18 cellular contexts compared by ENCODE assay signal in the genomic region with DNA sequence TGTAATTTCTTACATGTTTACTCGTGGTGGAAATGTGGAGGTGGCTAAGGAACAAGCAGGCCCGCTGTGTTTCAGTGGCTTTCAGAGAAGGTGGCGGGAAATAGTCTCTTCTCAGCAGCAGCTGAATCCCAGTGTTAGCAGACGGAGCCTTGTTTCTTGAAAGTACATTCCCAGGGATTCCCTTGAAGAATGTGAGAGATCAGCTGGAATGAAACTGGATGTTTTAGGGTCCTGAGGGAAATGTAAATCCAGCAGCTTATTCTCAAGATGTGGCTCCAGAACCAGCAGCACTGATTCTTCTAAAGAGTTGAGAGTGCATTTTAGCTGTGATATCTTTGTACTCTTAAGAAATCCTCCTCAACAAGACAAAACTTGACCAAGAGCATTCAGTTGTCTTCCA. TPM values are rescaled to one million over a fixed set of nuclear protein-coding genes. Genes with fewer than 3 reads are reported as not detected.
DNase-seq lines count a peak whose midpoint lies in the region; ATAC-seq and TF ChIP-seq lines count a peak whose summit lies in the region.
"Had no signal": no experiment of that assay in that cellular context is flagged by ENCODE, and none has a peak within 500 bp of the region (broad histone marks: within the 10 kb centered on the region; RNA-seq: fewer than 3 reads in every experiment).

No MANE protein-coding gene starts in this region.

- peaks cover 16 to 17% of the 10 kb centered on the region in 2 donors for H3K36me3 Mint-ChIP-seq in CD4-positive, alpha-beta memory T cell
- H3K36me3 Mint-ChIP-seq in effector memory CD8-positive, alpha-beta T cell (ENCODE audit: insufficient read depth), result peaks cover 6% of the 10 kb centered on the region
- H3K36me3 Mint-ChIP-seq in nephron (ENCODE audit: low read depth), result no peaks in the 10 kb centered on the region
- peaks cover 5 to 8% of the 10 kb centered on the region in 2 donors for H3K36me3 Mint-ChIP-seq in stimulated activated naive B cell treated with anti-CD40 and anti-IgM and Interleukin-4, amounts not matched to agents 10 μg/mL and 1 μg/mL and 100 μg/mL, for 72 hours

- H3K9me3 Mint-ChIP-seq in CD4-positive, alpha-beta memory T cell, result peaks cover 0 to 23% (median 17%) of the 10 kb centered on the region in 8 donors
- H3K9me3 Mint-ChIP-seq in effector memory CD8-positive, alpha-beta T cell, result peaks cover 4% of the 10 kb centered on the region in 2 donors
- H3K9me3 Mint-ChIP-seq in nephron, result peaks cover 14% of the 10 kb centered on the region
- H3K9me3 Mint-ChIP-seq in stimulated activated naive B cell treated with anti-CD40 and anti-IgM and Interleukin-4, amounts not matched to agents 10 μg/mL and 1 μg/mL and 100 μg/mL, for 72 hours, result peaks cover 0 to 9% of the 10 kb centered on the region in 2 donors

- no peak overlapping the region for H3K4me3 Mint-ChIP-seq in CD4-positive, alpha-beta memory T cell
- no peak overlapping the region for H3K4me3 Mint-ChIP-seq in effector memory CD8-positive, alpha-beta T cell
- no peak overlapping the region for H3K4me3 Mint-ChIP-seq in nephron
- H3K4me3 Mint-ChIP-seq in stimulated activated naive B cell treated with anti-CD40 and anti-IgM and Interleukin-4, amounts not matched to agents 10 μg/mL and 1 μg/mL and 100 μg/mL, for 72 hours, result no peak overlapping the region

- TF ChIP-seq CTCF in nephron (IDR thresholded peaks at IDR 0.05; ENCODE audit: unreplicated experiment in 3 of 3) (no peak), transverse colon (IDR thresholded peaks at IDR 0.05) (no peak)

- H3K27me3 ChIP-seq in CD4-positive, alpha-beta memory T cell (ENCODE audit: insufficient read depth, low read length), result no peaks in the 10 kb centered on the region
- H3K27me3 ChIP-seq in transverse colon, result no peaks in the 10 kb centered on the region
- H3K27me3 ChIP-seq: BLaER1 treated with 17β-estradiol and CSF1 and Interleukin-3, amounts not matched to agents 10 nM and 100 nM had no signal

- in situ Hi-C loops in transverse colon (cut with MboI; ENCODE audit: low pct_ligation_motif_present in 1 of 4, low pct_unique_long_range_greater_than_20kb in 1 of 4, low sequenced_read_pairs in 3 of 4), result no loop called here

- no peak overlapping the region for H3K4me3 ChIP-seq in CD4-positive, alpha-beta memory T cell (ENCODE audit: low read length in 2 of 2)
- H3K4me3 ChIP-seq in transverse colon, result no peak overlapping the region
- H3K4me3 ChIP-seq: BLaER1 treated with 17β-estradiol and CSF1 and Interleukin-3, amounts not matched to agents 10 nM and 100 nM; GM23248 had no signal

- H3K27me3 Mint-ChIP-seq in CD4-positive, alpha-beta memory T cell, result no peaks in the 10 kb centered on the region
- no peaks in the 10 kb centered on the region for H3K27me3 Mint-ChIP-seq in effector memory CD8-positive, alpha-beta T cell
- H3K27me3 Mint-ChIP-seq in nephron (ENCODE audit: low read depth), result peaks cover 9% of the 10 kb centered on the region
- no peaks in the 10 kb centered on the region for H3K27me3 Mint-ChIP-seq in stimulated activated naive B cell treated with anti-CD40 and anti-IgM and Interleukin-4, amounts not matched to agents 10 μg/mL and 1 μg/mL and 100 μg/mL, for 72 hours

- intact Hi-C loops in CD4-positive, alpha-beta memory T cell (cut with micrococcal nuclease), result no loop called here
- intact Hi-C loops in transverse colon (cut with DNase I; ENCODE audit: low total_unique reads), result no loop called here

- TF ChIP-seq EP300 in transverse colon (IDR thresholded peaks at IDR 0.05; ENCODE audit: low read depth), result no peak

- H3K4me1 ChIP-seq in CD4-positive, alpha-beta memory T cell (ENCODE audit: insufficient read depth, low read length), result peaks cover 53% of the 10 kb centered on the region
- peaks cover 9 to 28% (median 12%) of the 10 kb centered on the region in 4 donors for H3K4me1 ChIP-seq in transverse colon

- no peaks in the 10 kb centered on the region for H3K9me3 ChIP-seq in CD4-positive, alpha-beta memory T cell (ENCODE audit: control insufficient read depth in 1 of 2, low read length in 2 of 2)
- no peaks in the 10 kb centered on the region for H3K9me3 ChIP-seq in transverse colon

- 60 to 88% methylated on average over 1 to 4 of the region's 4 CpGs for WGBS in transverse colon (ENCODE audit: low coverage in 1 of 2), 2 donors

- peaks cover 46 to 57% (median 53%) of the 10 kb centered on the region in 4 donors for H3K4me1 Mint-ChIP-seq in CD4-positive, alpha-beta memory T cell
- peaks cover 38 to 60% of the 10 kb centered on the region in 2 donors for H3K4me1 Mint-ChIP-seq in effector memory CD8-positive, alpha-beta T cell (ENCODE audit: low read depth in 2 of 2)
- peaks cover 44% of the 10 kb centered on the region for H3K4me1 Mint-ChIP-seq in nephron
- H3K4me1 Mint-ChIP-seq in stimulated activated naive B cell treated with anti-CD40 and anti-IgM and Interleukin-4, amounts not matched to agents 10 μg/mL and 1 μg/mL and 100 μg/mL, for 72 hours, result peaks cover 18 to 22% of the 10 kb centered on the region in 2 donors

- POLR2A ChIA-PET in CD4-positive, alpha-beta memory T cell (lab: Charles Lee; ENCODE audit: partially characterized antibody), result interaction anchor here (1.0 to 8.3 kb wide), 5 partner anchors 11 to 100 kb away, joined by 3 to 134 read pairs (median 45); no protein-coding TSS in a partner anchor

- H3K27ac Mint-ChIP-seq in CD4-positive, alpha-beta memory T cell, result peak overlapping the region in 5 of 7 donors; percentile 5 to 81 (median 18)
- peak overlapping the region; percentile 63 to 64 for H3K27ac Mint-ChIP-seq in effector memory CD8-positive, alpha-beta T cell
- H3K27ac Mint-ChIP-seq in nephron, result peak overlapping the region; percentile 8 to 66 (median 63)
- H3K27ac Mint-ChIP-seq in stimulated activated naive B cell treated with anti-CD40 and anti-IgM and Interleukin-4, amounts not matched to agents 10 μg/mL and 1 μg/mL and 100 μg/mL, for 72 hours, result no peak overlapping the region

- no peak for TF ChIP-seq POLR2A in transverse colon (IDR thresholded peaks at IDR 0.05)

- H3K27ac ChIP-seq in CD4-positive, alpha-beta memory T cell (ENCODE audit: low read depth, low read length), result no peak overlapping the region
- peak overlapping the region in 3 of 4 donors; percentile 28 to 56 (median 35) for H3K27ac ChIP-seq in transverse colon
- H3K27ac ChIP-seq: BLaER1 treated with 17β-estradiol and CSF1 and Interleukin-3, amounts not matched to agents 10 nM and 100 nM; GM23248 had no signal

- H3K36me3 ChIP-seq in CD4-positive, alpha-beta memory T cell (ENCODE audit: insufficient read depth, low read length), result no peaks in the 10 kb centered on the region
- H3K36me3 ChIP-seq in transverse colon, result no peaks in the 10 kb centered on the region
- H3K36me3 ChIP-seq: BLaER1 treated with 17β-estradiol and CSF1 and Interleukin-3, amounts not matched to agents 10 nM and 100 nM had no signal

- DNase-seq in CD4-positive, alpha-beta memory T cell, result no peak
- no peak for DNase-seq in effector memory CD8-positive, alpha-beta T cell
- DNase-seq in transverse colon (no peak), DMS53 treated with DMSO at 0.1 percent for 48 hours (lab: John Stamatoyannopoulos, UW; ENCODE audit: unreplicated experiment) (no peak), midbrain (lab: John Stamatoyannopoulos, UW) (no peak)
- no peak for DNase-seq in stimulated activated naive B cell treated with anti-CD40 and anti-IgM and Interleukin-4, amounts not matched to agents 10 μg/mL and 1 μg/mL and 100 μg/mL, for 72 hours
- DNase-seq: DMS 273 treated with DMSO at 0.1 percent for 48 hours, GM23248, KG1, NCI-H1048, NCI-H1436 treated with DMSO at 0.1 percent for 48 hours, NCI-H2029 treated with DMSO at 0.1 percent for 48 hours, NCI-H2171 treated with DMSO at 0.1 percent for 48 hours, NCI-H748 treated with DMSO at 0.1 percent for 48 hours had no signal

- no peak for ATAC-seq in effector memory CD8-positive, alpha-beta T cell (replicated peaks)
- ATAC-seq in HG03280 (IDR thresholded peaks at IDR 0.05; ENCODE audit: unreplicated experiment), result no peak
- ATAC-seq in stimulated activated naive B cell treated with anti-CD40 and anti-IgM and Interleukin-4, amounts not matched to agents 10 μg/mL and 1 μg/mL and 100 μg/mL, for 72 hours (replicated peaks), result no peak
- ATAC-seq: HCT116 had no signal

- CTCF ChIA-PET in CD4-positive, alpha-beta memory T cell (lab: Charles Lee; ENCODE audit: partially characterized antibody), result interaction anchor here (0.8 to 1.1 kb wide), 2 partner anchors 30 to 197 kb away, joined by 3 read pairs; no protein-coding TSS in a partner anchor

RNA-seq across cellular contexts. Expression of gene CDC42EP3, which starts 59.1 kb away (rescaled TPM):
- total RNA-seq in CD4-positive, alpha-beta memory T cell, result 10 to 100 TPM; 56.1 to 60.9 TPM
- 100 to 1,000 TPM in 1 of 2 donors, 10 to 100 TPM in 1; 59.3 to 107 TPM for polyA plus RNA-seq in CD4-positive, alpha-beta memory T cell
- total RNA-seq in transverse colon, result 100 to 1,000 TPM in 1 of 4 donors, 10 to 100 TPM in 3; 20.6 to 104 (median 31.8) TPM
